ENCODE assay signal across 8 cellular contexts in genomic region chr1:172533511-172534116, GRCh38. TPM values are rescaled to one million over a fixed set of nuclear protein-coding genes. Genes with fewer than 3 reads are reported as not detected.
DNase-seq lines count a peak whose midpoint lies in the region; ATAC-seq and TF ChIP-seq lines count a peak whose summit lies in the region.

No MANE protein-coding gene starts in this region.

- CTCF ChIA-PET in CD4-positive, alpha-beta T cell (lab: Charles Lee), result no interaction called here

- H2BK120ac ChIP-seq in mesendoderm (ENCODE audit: low read depth, low read length), result no peak overlapping the region

- POLR2A ChIA-PET in CD4-positive, alpha-beta T cell (lab: Charles Lee), result interaction anchor here (0.7 to 1.8 kb wide), 24 partner anchors 11 to 1625 kb away, joined by 3 to 28 read pairs (median 5); partner anchors contain the start of genes GAS5, KLHL20, METTL13 and PRDX6

- no CpG with 5 or more reads among the region's 23 CpGs for WGBS in mesendoderm (ENCODE audit: extremely low coverage, insufficient coverage, low lambda C conversion rate)

- H4K8ac ChIP-seq in mesendoderm (ENCODE audit: low read depth, low read length), result no peak overlapping the region

- peak overlapping the region; percentile 93 for H3K56ac ChIP-seq in mesendoderm (ENCODE audit: low read length)

- no peaks in the 10 kb centered on the region for H3K9me3 Mint-ChIP-seq in CD4-positive, alpha-beta T cell
- H3K9me3 Mint-ChIP-seq in stimulated activated memory B cell treated with anti-CD40 and anti-IgM and Interleukin-4, amounts not matched to agents 10 μg/mL and 1 μg/mL and 100 μg/mL, for 72 hours, result no peaks in the 10 kb centered on the region

- intact Hi-C loops in CD4-positive, alpha-beta T cell (cut with DNase I, micrococcal nuclease), result loop anchor here (1.0 to 10.0 kb wide), 12 partner anchors 91 to 1631 kb away; partner anchors contain the start of genes METTL13 (in 2 of the 2), PIGC (in 2 of the 2), CENPL (in 1 of the 2) and DARS2 (in 1 of the 2)
- intact Hi-C loops in dorsolateral prefrontal cortex (cut with DNase I), result loop anchor here (5.0 to 10.0 kb wide), 4 partner anchors 91 to 1049 kb away; partner anchors contain the start of genes PIGC (in 2 of the 2), DNM3 (in 1 of the 2) and PRRC2C (in 1 of the 2)

- DNase-seq in CD4-positive, alpha-beta T cell, result peak in 8 of 10 experiments; percentile 5 to 40 (median 14)
- DNase-seq in KBM-7 (peak; percentile 53), dorsolateral prefrontal cortex (peak in 6 of 10 donors; percentile 8 to 38 (median 25)), mesendoderm (peak; percentile 59), GM13976 (ENCODE audit: low spot score) (no peak)
- DNase-seq in activated CD4-positive, CD25-positive, alpha-beta regulatory T cell treated with anti-CD3 and anti-CD28 coated beads, Interleukin-2, amount 50 U/mL, for 72 hours, result peak; percentile 44

- peak overlapping the region; percentile 95 for H3K9ac ChIP-seq in mesendoderm (ENCODE audit: low read length)

- H3K79me2 ChIP-seq in mesendoderm (ENCODE audit: control insufficient read depth, insufficient read depth, low read length), result peaks cover 35% of the 10 kb centered on the region

- peaks cover 56% of the 10 kb centered on the region for H3K4me1 Mint-ChIP-seq in CD4-positive, alpha-beta T cell (ENCODE audit: low read depth)
- H3K4me1 Mint-ChIP-seq in stimulated activated memory B cell treated with anti-CD40 and anti-IgM and Interleukin-4, amounts not matched to agents 10 μg/mL and 1 μg/mL and 100 μg/mL, for 72 hours, result peaks cover 44% of the 10 kb centered on the region

- H2BK15ac ChIP-seq in mesendoderm (replicated peaks; ENCODE audit: low read depth), result no peak overlapping the region

- H3K27ac Mint-ChIP-seq in CD4-positive, alpha-beta T cell, result peak overlapping the region; percentile 99
- peak overlapping the region; percentile 96 for H3K27ac Mint-ChIP-seq in stimulated activated memory B cell treated with anti-CD40 and anti-IgM and Interleukin-4, amounts not matched to agents 10 μg/mL and 1 μg/mL and 100 μg/mL, for 72 hours

- H3K4ac ChIP-seq in mesendoderm (ENCODE audit: low read depth, low read length), result peak overlapping the region; percentile 25

- H3K4me1 ChIP-seq in mesendoderm (ENCODE audit: control insufficient read depth, low read depth, low read length), result peaks cover 3% of the 10 kb centered on the region

- TF ChIP-seq CTCF in CD4-positive, alpha-beta T cell (IDR thresholded peaks at IDR 0.05), result no peak
- TF ChIP-seq CTCF in dorsolateral prefrontal cortex (IDR thresholded peaks at IDR 0.05 in 54 of 56, conservative IDR thresholded peaks at IDR 0.05 in 2 of 56; ENCODE audit: low read depth in 1 of 56, partially characterized antibody in 56 of 56) (no peak), GM13976 (IDR thresholded peaks at IDR 0.05; ENCODE audit: borderline replicate concordance, control extremely low read depth, extremely low read depth, insufficient read depth, missing control alignments) (no peak)

- no peaks in the 10 kb centered on the region for H3K36me3 ChIP-seq in mesendoderm (ENCODE audit: control insufficient read depth, insufficient read depth, low read length)

- peak overlapping the region; percentile 99 for H3K4me3 Mint-ChIP-seq in CD4-positive, alpha-beta T cell
- peak overlapping the region; percentile 99 for H3K4me3 Mint-ChIP-seq in stimulated activated memory B cell treated with anti-CD40 and anti-IgM and Interleukin-4, amounts not matched to agents 10 μg/mL and 1 μg/mL and 100 μg/mL, for 72 hours

- H3K23ac ChIP-seq in mesendoderm (ENCODE audit: low read length), result no peak overlapping the region

- H3K4me2 ChIP-seq in mesendoderm (ENCODE audit: low read length), result peak overlapping the region; percentile 75

- in situ Hi-C loops in KBM-7 (cut with MboI; ENCODE audit: low pct_unique_long_range_greater_than_20kb, low sequenced_read_pairs) (no loop called here), GM13976 (cut with MboI; ENCODE audit: low sequenced_read_pairs, unreplicated experiment) (no loop called here)

- H2BK5ac ChIP-seq in mesendoderm (ENCODE audit: low read length), result peak overlapping the region; percentile 44

- no peak overlapping the region for H4K5ac ChIP-seq in mesendoderm (ENCODE audit: low read length)

- H2AK5ac ChIP-seq in mesendoderm (ENCODE audit: low read length), result no peak overlapping the region

- H3K27me3 ChIP-seq in CD4-positive, alpha-beta T cell (ENCODE audit: control insufficient read depth, insufficient read depth, low read length), result peaks cover 2% of the 10 kb centered on the region
- no peaks in the 10 kb centered on the region for H3K27me3 ChIP-seq in dorsolateral prefrontal cortex
- no peaks in the 10 kb centered on the region for H3K27me3 ChIP-seq in mesendoderm (ENCODE audit: insufficient read depth, low read length, poor library complexity)

- H3K27me3 Mint-ChIP-seq in CD4-positive, alpha-beta T cell, result peaks cover 6% of the 10 kb centered on the region
- no peaks in the 10 kb centered on the region for H3K27me3 Mint-ChIP-seq in stimulated activated memory B cell treated with anti-CD40 and anti-IgM and Interleukin-4, amounts not matched to agents 10 μg/mL and 1 μg/mL and 100 μg/mL, for 72 hours

- peak overlapping the region; percentile 32 for H3K18ac ChIP-seq in mesendoderm (ENCODE audit: low read length)

- peak overlapping the region; percentile 97 for H3K27ac ChIP-seq in CD4-positive, alpha-beta T cell (ENCODE audit: low read depth, low read length)
- H3K27ac ChIP-seq in dorsolateral prefrontal cortex (peak overlapping the region; percentile 83 to 100 (median 98)), mesendoderm (ENCODE audit: low read depth, low read length) (peak overlapping the region; percentile 87)

- peaks cover 7% of the 10 kb centered on the region for H3K79me1 ChIP-seq in mesendoderm (ENCODE audit: low read length)

- H3K4me3 ChIP-seq in dorsolateral prefrontal cortex, result peak overlapping the region; percentile 67 to 99 (median 93)
- peak overlapping the region; percentile 88 for H3K4me3 ChIP-seq in mesendoderm (ENCODE audit: low read length)

- peak; percentile 1 for ATAC-seq in CD4-positive, alpha-beta T cell (ENCODE audit: poor library complexity)
- ATAC-seq in GM21423 (IDR thresholded peaks at IDR 0.05; ENCODE audit: unreplicated experiment), result peak; percentile 20
- ATAC-seq in stimulated activated memory B cell treated with anti-CD40 and anti-IgM and Interleukin-4, amounts not matched to agents 10 μg/mL and 1 μg/mL and 100 μg/mL, for 72 hours, result peak; percentile 10

- H3K9me3 ChIP-seq in CD4-positive, alpha-beta T cell (ENCODE audit: control insufficient read depth, low read length), result no peaks in the 10 kb centered on the region

- H3K36me3 Mint-ChIP-seq in CD4-positive, alpha-beta T cell (ENCODE audit: low read depth), result peaks cover 19% of the 10 kb centered on the region
- H3K36me3 Mint-ChIP-seq in stimulated activated memory B cell treated with anti-CD40 and anti-IgM and Interleukin-4, amounts not matched to agents 10 μg/mL and 1 μg/mL and 100 μg/mL, for 72 hours, result peaks cover 6% of the 10 kb centered on the region

RNA-seq across cellular contexts. Expression of gene SUCO, which starts 0.7 kb away (rescaled TPM):
- total RNA-seq in CD4-positive, alpha-beta T cell, result 100 to 1,000 TPM in 1 of 2 experiments, 10 to 100 TPM in 1; 93.1 to 104 TPM
- total RNA-seq in dorsolateral prefrontal cortex, result 10 to 100 TPM; 24.2 to 46.6 (median 34.6) TPM
- polyA plus RNA-seq in mesendoderm (2013, experiment 1 of 2), result 20.4 TPM
- polyA plus RNA-seq in mesendoderm (2013, experiment 2 of 2), result 19.6 TPM
